Comparison of ENCODE assay signal across 1 cellular context in genomic region chr10:72333111-72334012, GRCh38.
A peak's percentile ranks its signal among the peaks of the same experiment; 100 is the strongest.
TF ChIP-seq lines count a peak whose summit lies in the region.

No MANE protein-coding gene starts in this region.

TF ChIP-seq in K562, 482 proteins besides CTCF, POLR2A, EP300 and RAD21:
- TF ChIP-seq FOXK1 (CRISPR knock-in tag; IDR thresholded peaks at IDR 0.05; ENCODE audit: borderline replicate concordance) (0 out of 2 replicates have a peak, but pooled peaks have one; percentile 21), EGR1 (conservative IDR thresholded peaks at IDR 0.05) (no peak), RBM17 (IDR thresholded peaks at IDR 0.05; ENCODE audit: borderline replicate concordance, low read depth, low read length) (no peak), POLR2AphosphoS5 (IDR thresholded peaks at IDR 0.05; ENCODE audit: control insufficient read depth, insufficient read depth, low read depth, low read length) (0 out of 2 replicates have a peak, but pooled peaks have one; percentile 17), TAF7 (tag; IDR thresholded peaks at IDR 0.05) (no peak), ZNF518B (CRISPR knock-in tag; IDR thresholded peaks at IDR 0.05) (no peak), ID3 (CRISPR knock-in tag; IDR thresholded peaks at IDR 0.05) (no peak), ID3 (tag; IDR thresholded peaks at IDR 0.05) (no peak), ZBTB26 (CRISPR knock-in tag; IDR thresholded peaks at IDR 0.05) (no peak)
